Comparison of ENCODE assay signal across 1 cellular context in genomic region chr7:75957021-75957736, GRCh38.
TF ChIP-seq lines count a peak whose summit lies in the region.

No MANE protein-coding gene starts in this region.

TF ChIP-seq in liver, 16 proteins besides CTCF, POLR2A, EP300 and RAD21 (continued from another document):
- TF ChIP-seq TAF1 (conservative IDR thresholded peaks at IDR 0.05) (no peak), RXRA (IDR thresholded peaks at IDR 0.05) (no peak), FOXA2 (IDR thresholded peaks at IDR 0.05) (no peak)
- TF ChIP-seq, protein P1, sequence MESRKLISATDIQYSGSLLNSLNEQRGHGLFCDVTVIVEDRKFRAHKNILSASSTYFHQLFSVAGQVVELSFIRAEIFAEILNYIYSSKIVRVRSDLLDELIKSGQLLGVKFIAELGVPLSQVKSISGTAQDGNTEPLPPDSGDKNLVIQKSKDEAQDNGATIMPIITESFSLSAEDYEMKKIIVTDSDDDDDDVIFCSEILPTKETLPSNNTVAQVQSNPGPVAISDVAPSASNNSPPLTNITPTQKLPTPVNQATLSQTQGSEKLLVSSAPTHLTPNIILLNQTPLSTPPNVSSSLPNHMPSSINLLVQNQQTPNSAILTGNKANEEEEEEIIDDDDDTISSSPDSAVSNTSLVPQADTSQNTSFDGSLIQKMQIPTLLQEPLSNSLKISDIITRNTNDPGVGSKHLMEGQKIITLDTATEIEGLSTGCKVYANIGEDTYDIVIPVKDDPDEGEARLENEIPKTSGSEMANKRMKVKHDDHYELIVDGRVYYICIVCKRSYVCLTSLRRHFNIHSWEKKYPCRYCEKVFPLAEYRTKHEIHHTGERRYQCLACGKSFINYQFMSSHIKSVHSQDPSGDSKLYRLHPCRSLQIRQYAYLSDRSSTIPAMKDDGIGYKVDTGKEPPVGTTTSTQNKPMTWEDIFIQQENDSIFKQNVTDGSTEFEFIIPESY (IDR thresholded peaks at IDR 0.05) = no peak
